ENCODE assay signal across 8 cellular contexts in genomic region chr14:50232276-50232642, GRCh38. TPM values are rescaled to one million over a fixed set of nuclear protein-coding genes. Genes with fewer than 3 reads are reported as not detected.
DNase-seq lines count a peak whose midpoint lies in the region; ATAC-seq and TF ChIP-seq lines count a peak whose summit lies in the region.

No MANE protein-coding gene starts in this region.

- WGBS in mesendoderm (ENCODE audit: extremely low coverage, insufficient coverage, low lambda C conversion rate) = no CpG with 5 or more reads among the region's 13 CpGs

- H3K18ac ChIP-seq in mesendoderm (ENCODE audit: low read length) = peak overlapping the region; percentile 96

- H3K9me3 Mint-ChIP-seq in stimulated activated naive CD8-positive, alpha-beta T cell treated with anti-CD3 and anti-CD28 coated beads, Interleukin-15, Interleukin-2, amounts not matched to agents 100 ng/mL and 50 ng/mL, for 24 hours = peaks cover 13% of the 10 kb centered on the region

- H3K4me1 Mint-ChIP-seq in stimulated activated naive CD8-positive, alpha-beta T cell treated with anti-CD3 and anti-CD28 coated beads, Interleukin-15, Interleukin-2, amounts not matched to agents 100 ng/mL and 50 ng/mL, for 24 hours (ENCODE audit: low read depth) = peaks cover 46% of the 10 kb centered on the region

- H2BK120ac ChIP-seq in mesendoderm (ENCODE audit: low read depth, low read length) = no peak overlapping the region

- peak overlapping the region; percentile 91 for H3K9ac ChIP-seq in mesendoderm (ENCODE audit: low read length)

- H2BK5ac ChIP-seq in mesendoderm (ENCODE audit: low read length) = no peak overlapping the region

- H3K36me3 ChIP-seq in mesendoderm (ENCODE audit: control insufficient read depth, insufficient read depth, low read length) = no peaks in the 10 kb centered on the region

- H3K27ac Mint-ChIP-seq in stimulated activated naive CD8-positive, alpha-beta T cell treated with anti-CD3 and anti-CD28 coated beads, Interleukin-15, Interleukin-2, amounts not matched to agents 100 ng/mL and 50 ng/mL, for 24 hours = peak overlapping the region; percentile 68

- H4K8ac ChIP-seq in mesendoderm (ENCODE audit: low read depth, low read length) = no peak overlapping the region

- peak overlapping the region; percentile 61 to 83 for H3K4me3 ChIP-seq in cardiac fibroblast (replicated peaks in 1 of 2; ENCODE audit: low read depth in 2 of 2, low read length in 2 of 2)
- H3K4me3 ChIP-seq in mesendoderm (ENCODE audit: low read length) = peak overlapping the region; percentile 55

- peaks cover 17% of the 10 kb centered on the region for H3K79me2 ChIP-seq in mesendoderm (ENCODE audit: control insufficient read depth, insufficient read depth, low read length)

- no peak for ATAC-seq in stimulated activated naive CD8-positive, alpha-beta T cell treated with anti-CD3 and anti-CD28 coated beads, Interleukin-15, Interleukin-2, amounts not matched to agents 100 U/mL and 50 U/mL, for 24 hours
- ATAC-seq in GM19035 (IDR thresholded peaks at IDR 0.05; ENCODE audit: unreplicated experiment) (no peak), HG02852 (IDR thresholded peaks at IDR 0.05; ENCODE audit: unreplicated experiment) (no peak), GM18502 (IDR thresholded peaks at IDR 0.05; ENCODE audit: poor library complexity, unreplicated experiment) (no peak)

- peak overlapping the region; percentile 91 for H3K56ac ChIP-seq in mesendoderm (ENCODE audit: low read length)

- H3K27me3 Mint-ChIP-seq in stimulated activated naive CD8-positive, alpha-beta T cell treated with anti-CD3 and anti-CD28 coated beads, Interleukin-15, Interleukin-2, amounts not matched to agents 100 ng/mL and 50 ng/mL, for 24 hours = no peaks in the 10 kb centered on the region

- H3K36me3 Mint-ChIP-seq in stimulated activated naive CD8-positive, alpha-beta T cell treated with anti-CD3 and anti-CD28 coated beads, Interleukin-15, Interleukin-2, amounts not matched to agents 100 ng/mL and 50 ng/mL, for 24 hours (ENCODE audit: low read depth) = peaks cover 17% of the 10 kb centered on the region

- no peak overlapping the region for H3K23ac ChIP-seq in mesendoderm (ENCODE audit: low read length)

- H3K4me3 Mint-ChIP-seq in stimulated activated naive CD8-positive, alpha-beta T cell treated with anti-CD3 and anti-CD28 coated beads, Interleukin-15, Interleukin-2, amounts not matched to agents 100 ng/mL and 50 ng/mL, for 24 hours = peak overlapping the region; percentile 77

- no peak overlapping the region for H4K5ac ChIP-seq in mesendoderm (ENCODE audit: low read length)

- H3K27ac ChIP-seq in mesendoderm (ENCODE audit: low read depth, low read length) = no peak overlapping the region

- no peak for DNase-seq in stimulated activated naive CD8-positive, alpha-beta T cell treated with anti-CD3 and anti-CD28 coated beads, Interleukin-15, Interleukin-2, amounts not matched to agents 100 U/mL and 50 U/mL, for 24 hours
- DNase-seq in cardiac fibroblast (ENCODE audit: low read depth in 2 of 2) (no peak), mesendoderm (no peak), NCI-H446 (lab: John Stamatoyannopoulos, UW) (no peak)

- no peak for TF ChIP-seq CTCF in cardiac fibroblast (IDR thresholded peaks at IDR 0.05; ENCODE audit: low read depth, low read length)

- no peaks in the 10 kb centered on the region for H3K27me3 ChIP-seq in mesendoderm (ENCODE audit: insufficient read depth, low read length, poor library complexity)

- H2BK15ac ChIP-seq in mesendoderm (replicated peaks; ENCODE audit: low read depth) = no peak overlapping the region

- no peaks in the 10 kb centered on the region for H3K4me1 ChIP-seq in mesendoderm (ENCODE audit: control insufficient read depth, low read depth, low read length)

- H3K79me1 ChIP-seq in mesendoderm (ENCODE audit: low read length) = peaks cover 2% of the 10 kb centered on the region

- H2AK5ac ChIP-seq in mesendoderm (ENCODE audit: low read length) = no peak overlapping the region

- H3K4ac ChIP-seq in mesendoderm (ENCODE audit: low read depth, low read length) = no peak overlapping the region

- H3K4me2 ChIP-seq in mesendoderm (ENCODE audit: low read length) = peak overlapping the region; percentile 67

RNA-seq across cellular contexts. Expression of gene SOS2, which starts 0.9 kb away (rescaled TPM):
- 7.3 TPM for polyA plus RNA-seq in mesendoderm (2013, experiment 1 of 2)
- 7.5 TPM for polyA plus RNA-seq in mesendoderm (2013, experiment 2 of 2)
